ENCODE assay signal across 11 cellular contexts in the genomic region with DNA sequence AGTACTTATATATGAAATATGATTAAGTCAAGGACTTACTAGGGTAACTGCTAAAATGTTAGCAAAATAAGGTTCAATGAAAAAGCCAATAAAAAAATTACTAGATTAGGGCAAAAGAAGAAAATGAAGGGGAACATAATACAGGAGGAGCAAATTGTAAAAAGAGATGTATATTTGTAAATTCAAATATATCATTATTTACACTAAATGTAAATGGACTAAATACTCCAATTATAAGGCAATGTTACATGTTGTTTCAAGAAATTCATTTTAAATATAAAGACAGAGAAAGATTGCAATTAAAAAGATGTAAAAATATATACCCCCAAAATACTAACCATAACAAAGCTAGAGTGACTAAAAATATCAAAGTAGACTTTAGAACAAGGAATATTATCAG.
"Had no signal": no experiment of that assay in that cellular context is flagged by ENCODE, and none has a peak within 500 bp of the region (broad histone marks: within the 10 kb centered on the region; RNA-seq: fewer than 3 reads in every experiment).

No MANE protein-coding gene starts in this region.

- H3K9me3 ChIP-seq: HAP-1 had no signal

- H3K27ac ChIP-seq: GM23248 had no signal

- H2AFZ ChIP-seq: GM23248, GM23338 had no signal

- DNase-seq: GM23248, GOT3, H7, H9, HCEC 1CT, HFFc6 had no signal

- ATAC-seq: GM23338, HCT116 had no signal

- H3K4me1 ChIP-seq: HAP-1 had no signal

- FAIRE-seq: H1, H54 had no signal

- H3K4me2 ChIP-seq: GM23338 had no signal

- H3K9ac ChIP-seq: GM23248 had no signal

- H3K36me3 ChIP-seq: HAP-1 had no signal

- H3K4me3 ChIP-seq: GM23248, GM23338, HAP-1 had no signal
